In genomic region chr17:44432254-44433157, GRCh38 we compare ENCODE assay signal across 20 cellular contexts. TPM values are rescaled to one million over a fixed set of nuclear protein-coding genes. Genes with fewer than 3 reads are reported as not detected.
DNase-seq lines count a peak whose midpoint lies in the region; ATAC-seq and TF ChIP-seq lines count a peak whose summit lies in the region.
"Had no signal": no experiment of that assay in that cellular context is flagged by ENCODE, and none has a peak within 500 bp of the region (broad histone marks: within the 10 kb centered on the region; RNA-seq: fewer than 3 reads in every experiment).

No MANE protein-coding gene starts in this region.

- H3K27me3 Mint-ChIP-seq in brain, result no peaks in the 10 kb centered on the region
- no peaks in the 10 kb centered on the region for H3K27me3 Mint-ChIP-seq in nephron progenitor cell (ENCODE audit: low read depth, poor library complexity)
- no peaks in the 10 kb centered on the region for H3K27me3 Mint-ChIP-seq in neural progenitor cell (ENCODE audit: insufficient read depth, low read depth)
- H3K27me3 Mint-ChIP-seq: CD4-positive, CD25-positive, alpha-beta regulatory T cell; IgD-negative memory B cell had no signal

- H3K4me3 ChIP-seq in right cardiac atrium (ENCODE audit: low read length) (no peak overlapping the region), heart right ventricle (no peak overlapping the region), neural progenitor cell (no peak overlapping the region)
- H3K4me3 ChIP-seq: GM23248 had no signal

- H3K27ac ChIP-seq in right cardiac atrium (ENCODE audit: low read length) (peak overlapping the region; percentile 50), heart right ventricle (no peak overlapping the region), neural progenitor cell (no peak overlapping the region)
- H3K27ac ChIP-seq: GM23248, RWPE1 had no signal

- 79% methylated on average over 9 of the region's 9 CpGs for WGBS in right cardiac atrium
- WGBS in heart right ventricle, 2 donors, result 94 to 96% methylated on average over 9 of the region's 9 CpGs

- H3K9me3 Mint-ChIP-seq in brain, result no peaks in the 10 kb centered on the region
- no peaks in the 10 kb centered on the region for H3K9me3 Mint-ChIP-seq in nephron progenitor cell
- no peaks in the 10 kb centered on the region for H3K9me3 Mint-ChIP-seq in neural progenitor cell
- H3K9me3 Mint-ChIP-seq: CD4-positive, CD25-positive, alpha-beta regulatory T cell; IgD-negative memory B cell had no signal

- H3K9me3 ChIP-seq in right cardiac atrium (ENCODE audit: control insufficient read depth, low read length), result no peaks in the 10 kb centered on the region
- no peaks in the 10 kb centered on the region for H3K9me3 ChIP-seq in heart right ventricle
- no peaks in the 10 kb centered on the region for H3K9me3 ChIP-seq in neural progenitor cell (ENCODE audit: low read depth)

- H2AFZ ChIP-seq in neural progenitor cell (replicated peaks), result no peak overlapping the region
- H2AFZ ChIP-seq: GM23248 had no signal

- DNase-seq in right cardiac atrium (no peak), heart right ventricle (no peak), nephron progenitor cell (no peak), NCI-H526 treated with DMSO at 0.1 percent for 48 hours (lab: John Stamatoyannopoulos, UW) (no peak), neural progenitor cell (ENCODE audit: low spot score) (no peak)
- DNase-seq in activated effector memory CD4-positive, alpha-beta T cell treated with anti-CD3 and anti-CD28 coated beads, Interleukin-2, amount 50 U/mL, for 16 hours, result no peak
- DNase-seq: ACHN; CD4-positive, CD25-positive, alpha-beta regulatory T cell; DND-41; GDM1; GM23248; MV-4-11; NCI-H1436 treated with DMSO at 0.1 percent for 48 hours; NCI-H345; NCI-H69; NK-92 treated with Interleukin-12 subunit alpha and Interleukin-12 subunit beta, amount 100 ng/mL, for 24 hours had no signal

- peaks cover 12% of the 10 kb centered on the region for H4K20me1 ChIP-seq in neural progenitor cell (ENCODE audit: low read depth)

- H3K4me1 ChIP-seq in right cardiac atrium (ENCODE audit: control insufficient read depth, insufficient read depth, low read length) (no peaks in the 10 kb centered on the region), heart right ventricle (no peaks in the 10 kb centered on the region), neural progenitor cell (no peaks in the 10 kb centered on the region)

- ATAC-seq in right cardiac atrium (peak in 1 of 2 donors; percentile 33), heart right ventricle (no peak)

- H3F3A ChIP-seq in neural progenitor cell (ENCODE audit: low read depth), result peaks cover 17% of the 10 kb centered on the region

- H3K79me2 ChIP-seq in neural progenitor cell (ENCODE audit: low read depth), result peaks cover 30% of the 10 kb centered on the region

- intact Hi-C loops in right cardiac atrium (cut with DNase I), result loop anchor here in 1 of 4 donors (10.0 kb wide), 1 partner anchor 62 kb away; no protein-coding TSS in a partner anchor
- intact Hi-C loops in heart right ventricle (cut with DNase I), result no loop called here

- peak overlapping the region in 3 of 5 experiments; percentile 8 to 66 (median 22) for H3K27ac Mint-ChIP-seq in brain
- peak overlapping the region; percentile 1 for H3K27ac Mint-ChIP-seq in nephron progenitor cell
- no peak overlapping the region for H3K27ac Mint-ChIP-seq in neural progenitor cell

- H3K27me3 ChIP-seq in right cardiac atrium (ENCODE audit: control insufficient read depth, insufficient read depth) (no peaks in the 10 kb centered on the region), heart right ventricle (no peaks in the 10 kb centered on the region), neural progenitor cell (no peaks in the 10 kb centered on the region)

- H3K36me3 ChIP-seq in heart right ventricle (peaks cover 0 to 86% (median 28%) of the 10 kb centered on the region in 9 donors), neural progenitor cell (peaks cover 33% of the 10 kb centered on the region)

- H3K36me3 Mint-ChIP-seq in brain, result peaks cover 62% of the 10 kb centered on the region
- H3K36me3 Mint-ChIP-seq in nephron progenitor cell (ENCODE audit: low read depth), result peaks cover 74% of the 10 kb centered on the region
- H3K36me3 Mint-ChIP-seq in neural progenitor cell, result peaks cover 29% of the 10 kb centered on the region

- H3K4me1 Mint-ChIP-seq in brain (peaks cover 5% of the 10 kb centered on the region), nephron progenitor cell (peaks cover 8% of the 10 kb centered on the region), neural progenitor cell (no peaks in the 10 kb centered on the region)

- H3K4me3 Mint-ChIP-seq in brain (no peak overlapping the region), nephron progenitor cell (no peak overlapping the region), neural progenitor cell (no peak overlapping the region)
- H3K4me3 Mint-ChIP-seq: CD4-positive, CD25-positive, alpha-beta regulatory T cell; IgD-negative memory B cell had no signal

- H3K4me2 ChIP-seq in neural progenitor cell, result no peak overlapping the region

- TF ChIP-seq CTCF in heart right ventricle (IDR thresholded peaks at IDR 0.05), result no peak
- TF ChIP-seq CTCF in brain (conservative IDR thresholded peaks at IDR 0.05), result no peak
- TF ChIP-seq CTCF in nephron progenitor cell (IDR thresholded peaks at IDR 0.05), result no peak
- no peak for TF ChIP-seq CTCF in neural progenitor cell (IDR thresholded peaks at IDR 0.05)

- H3K9ac ChIP-seq in neural progenitor cell, result no peak overlapping the region
- H3K9ac ChIP-seq: GM23248 had no signal

RNA-seq across cellular contexts. Expression of gene ITGA2B, which starts 43.1 kb away (rescaled TPM):
- total RNA-seq in right cardiac atrium (10 to 100 TPM in 1 of 4 donors, 1 to 10 TPM in 3; 3.9 to 14.3 (median 8.6) TPM), heart right ventricle (1 to 10 TPM in 1 of 10 donors, under 1 TPM in 8, not detected in 1; 0.18 to 1.2 (median 0.62) TPM), neural progenitor cell (ENCODE audit: low replicate concordance) (4.7 and 8.0 TPM in 2 replicates)
- polyA plus RNA-seq in right cardiac atrium (3.4 TPM), heart right ventricle (1 to 10 TPM in 1 of 2 donors, under 1 TPM in 1; 0.30 to 1.2 TPM), brain (ENCODE audit: insufficient read depth, low read depth, low replicate concordance) (0.97 TPM)
- total RNA-seq: GM23248, HT-29 had no signal
- polyA plus RNA-seq: CD4-positive, CD25-positive, alpha-beta regulatory T cell; GM23248 had no signal
